10 cellular contexts compared by ENCODE assay signal in genomic region chr3:31041161-31041978, GRCh38.
DNase-seq lines count a peak whose midpoint lies in the region; ATAC-seq and TF ChIP-seq lines count a peak whose summit lies in the region.
"Had no signal": no experiment of that assay in that cellular context is flagged by ENCODE, and none has a peak within 500 bp of the region (broad histone marks: within the 10 kb centered on the region; RNA-seq: fewer than 3 reads in every experiment).

No MANE protein-coding gene starts in this region.

- H3K4me2 ChIP-seq in fibroblast of lung (ENCODE audit: extremely low read depth, insufficient read depth, low read length) (no peak overlapping the region), parathyroid adenoma (ENCODE audit: low read length) (peak overlapping the region; percentile 55)

- no peaks in the 10 kb centered on the region for H4K20me1 ChIP-seq in fibroblast of lung (ENCODE audit: control insufficient read depth, extremely low read depth, insufficient read depth, low read length)

- H3K27me3 ChIP-seq in Panc1 (ENCODE audit: control insufficient read depth, insufficient read depth, low read length): no peaks in the 10 kb centered on the region
- H3K27me3 ChIP-seq in fibroblast of lung (ENCODE audit: control insufficient read depth, insufficient read depth, low read length): no peaks in the 10 kb centered on the region
- H3K27me3 ChIP-seq in parathyroid adenoma (ENCODE audit: control insufficient read depth, insufficient read depth, low read length): no peaks in the 10 kb centered on the region

- CTCF ChIA-PET in Panc1 (lab: Charles Lee): no interaction called here

- H3K9me3 ChIP-seq in Panc1 (ENCODE audit: control insufficient read depth, insufficient read depth, low read depth, low read length) (no peaks in the 10 kb centered on the region), fibroblast of lung (ENCODE audit: control insufficient read depth, insufficient read depth, low read depth, low read length) (no peaks in the 10 kb centered on the region), parathyroid adenoma (ENCODE audit: control insufficient read depth, low read length) (no peaks in the 10 kb centered on the region)

- BruUV-seq in Panc1 (replicated peaks; lab: Mats Ljungman, UMichigan): no TSS peak

- in situ Hi-C loops in Panc1 (cut with HindIII; ENCODE audit: low pct_unique_long_range_greater_than_20kb, low sequenced_read_pairs): no loop called here

- H3K36me3 ChIP-seq in Panc1 (ENCODE audit: control insufficient read depth, insufficient read depth, low read length) (no peaks in the 10 kb centered on the region), fibroblast of lung (ENCODE audit: control insufficient read depth, insufficient read depth, low read length) (no peaks in the 10 kb centered on the region), parathyroid adenoma (ENCODE audit: control insufficient read depth, insufficient read depth, low read length) (no peaks in the 10 kb centered on the region)

- H3K9ac ChIP-seq in fibroblast of lung (ENCODE audit: insufficient read depth, low read length) (no peak overlapping the region), parathyroid adenoma (no peak overlapping the region)

- no peak overlapping the region for H3K4me3 ChIP-seq in Panc1 (ENCODE audit: low read depth in 2 of 2, low read length in 2 of 2)
- H3K4me3 ChIP-seq in fibroblast of lung (replicated peaks in 1 of 4; ENCODE audit: control extremely low read depth in 1 of 4, insufficient read depth in 1 of 4, low read depth in 3 of 4, low read length in 4 of 4): no peak overlapping the region
- peak overlapping the region; percentile 11 for H3K4me3 ChIP-seq in parathyroid adenoma (ENCODE audit: low read depth, low read length)
- H3K4me3 ChIP-seq: coronary artery had no signal

- H3K27ac ChIP-seq in Panc1 (ENCODE audit: low read length): no peak overlapping the region
- no peak overlapping the region for H3K27ac ChIP-seq in fibroblast of lung (ENCODE audit: insufficient read depth, low read length)
- H3K27ac ChIP-seq in parathyroid adenoma: peak overlapping the region; percentile 81
- H3K27ac ChIP-seq: coronary artery had no signal

- ATAC-seq in Panc1 (peak; percentile 65), HG02678 (IDR thresholded peaks at IDR 0.05; ENCODE audit: unreplicated experiment) (no peak), HG03139 (IDR thresholded peaks at IDR 0.05; ENCODE audit: unreplicated experiment) (no peak), HG02870 (IDR thresholded peaks at IDR 0.05; ENCODE audit: unreplicated experiment) (no peak)
- ATAC-seq: activated CD8-positive, alpha-beta T cell treated with anti-CD3 and anti-CD28 coated beads, Interleukin-2, amount 10 ng/mL, durations not matched to agents 7 days and 5 days had no signal

- DNase-seq in GM04503 (ENCODE audit: low read depth) (peak; percentile 60), Panc1 (ENCODE audit: low read depth, low spot score) (peak; percentile 24), fibroblast of lung (ENCODE audit: low read depth in 2 of 2) (peak; percentile 49 to 97), activated gamma-delta T cell treated with Interleukin-2 at 50 U/mL for 16 hours (no peak)
- DNase-seq: activated CD8-positive, alpha-beta T cell treated with anti-CD3 and anti-CD28 coated beads, Interleukin-2, amount 10 ng/mL, durations not matched to agents 7 days and 5 days had no signal

- no peak for TF ChIP-seq CTCF in Panc1 (IDR thresholded peaks at IDR 0.05)
- TF ChIP-seq CTCF in fibroblast of lung (conservative IDR thresholded peaks at IDR 0.05 in 1 of 2, IDR thresholded peaks at IDR 0.05 in 1 of 2; ENCODE audit: low read depth in 1 of 2, low read length in 2 of 2): no peak
- TF ChIP-seq CTCF in parathyroid adenoma (IDR thresholded peaks at IDR 0.05): no peak

- H3K4me1 ChIP-seq in Panc1 (ENCODE audit: control insufficient read depth, insufficient read depth, low read length): no peaks in the 10 kb centered on the region
- peaks cover 6% of the 10 kb centered on the region for H3K4me1 ChIP-seq in fibroblast of lung (ENCODE audit: control insufficient read depth, extremely low read depth, insufficient read depth, low read length)
- peaks cover 13% of the 10 kb centered on the region for H3K4me1 ChIP-seq in parathyroid adenoma

- intact Hi-C loops in Panc1 (cut with micrococcal nuclease; ENCODE audit: unreplicated experiment): no loop called here

- H2AFZ ChIP-seq in fibroblast of lung (ENCODE audit: low read length) (no peak overlapping the region), parathyroid adenoma (peak overlapping the region; percentile 56)

- H3K79me2 ChIP-seq in fibroblast of lung (ENCODE audit: control insufficient read depth, insufficient read depth, low read length) (no peaks in the 10 kb centered on the region), parathyroid adenoma (no peaks in the 10 kb centered on the region)

- POLR2A ChIA-PET in Panc1 (lab: Charles Lee): no interaction called here
